ENCODE assay signal across 12 cellular contexts in the genomic region with DNA sequence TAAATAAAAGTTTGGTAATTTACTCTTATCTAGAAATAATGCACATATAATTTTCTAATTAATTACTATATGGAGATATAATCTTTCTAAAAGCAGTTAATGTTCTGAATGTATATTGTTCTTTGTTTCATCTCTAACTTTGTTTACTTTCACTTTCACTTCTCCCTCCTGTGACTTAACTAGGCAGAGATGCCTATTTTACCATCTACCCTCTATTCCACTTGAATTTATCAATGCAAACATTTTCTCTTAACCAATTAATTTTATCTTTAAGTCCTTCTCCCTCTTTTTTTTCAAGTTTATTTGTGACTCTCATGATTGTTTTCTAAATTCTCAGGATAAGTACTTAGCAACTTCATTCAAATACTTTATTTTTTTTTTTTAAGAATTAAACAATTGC. TPM values are rescaled to one million over a fixed set of nuclear protein-coding genes. Genes with fewer than 3 reads are reported as not detected.
A peak's percentile ranks its signal among the peaks of the same experiment; 100 is the strongest.
DNase-seq lines count a peak whose midpoint lies in the region; ATAC-seq, FAIRE-seq and TF ChIP-seq lines count a peak whose summit lies in the region.
"Had no signal": no experiment of that assay in that cellular context is flagged by ENCODE, and none has a peak within 500 bp of the region (broad histone marks: within the 10 kb centered on the region; RNA-seq: fewer than 3 reads in every experiment).

No MANE protein-coding gene starts in this region.

- H3K4me2 ChIP-seq in endothelial cell of umbilical vein (ENCODE audit: insufficient read depth, low read length): peak overlapping the region; percentile 88

- H3K79me2 ChIP-seq in endothelial cell of umbilical vein (ENCODE audit: control insufficient read depth, insufficient read depth, low read length): no peaks in the 10 kb centered on the region

- H3K9ac ChIP-seq in endothelial cell of umbilical vein (replicated peaks; ENCODE audit: extremely low read depth, insufficient read depth, low read length): no peak overlapping the region

- no TSS peak for BruUV-seq in MCF 10A (replicated peaks; lab: Mats Ljungman, UMichigan)
- BruUV-seq in endothelial cell of umbilical vein (replicated peaks; lab: Mats Ljungman, UMichigan): no TSS peak

- CTCF ChIA-PET in MCF 10A (lab: Yijun Ruan, JAX) (interaction anchor here (0.6 to 1.2 kb wide), 4 partner anchors 16 to 186 kb away, joined by 3 to 5 read pairs (median 3); no protein-coding TSS in a partner anchor), endothelial cell of umbilical vein (lab: Charles Lee) (interaction anchor here (0.8 to 2.4 kb wide), 4 partner anchors 16 to 236 kb away, joined by 3 to 11 read pairs (median 6); no protein-coding TSS in a partner anchor)

- no peak for DNase-seq in MCF 10A (ENCODE audit: unreplicated experiment)
- no peak for DNase-seq in breast epithelium (ENCODE audit: low spot score in 2 of 2)
- DNase-seq in RCC 7860 (ENCODE audit: low spot score): peak; percentile 12
- peak; percentile 61 for DNase-seq in endothelial cell of umbilical vein (ENCODE audit: low read depth, low spot score)
- no peak for DNase-seq in upper lobe of right lung
- DNase-seq in NCI-H82 treated with DMSO at 0.1 percent for 48 hours (lab: John Stamatoyannopoulos, UW; ENCODE audit: unreplicated experiment): no peak
- DNase-seq in COR-L47 (lab: John Stamatoyannopoulos, UW): no peak
- DNase-seq in activated gamma-delta T cell treated with Interleukin-2 at 50 U/mL for 16 hours: no peak
- DNase-seq: C1 segment of cervical spinal cord; NCI-H526 treated with DMSO at 0.1 percent for 48 hours; stimulated activated CD4-positive, alpha-beta T cell treated with anti-CD3 and anti-CD28 coated beads, Interleukin-1b, Interleukin-23, amount 100 ng/mL, for 48 hours; T1000 had no signal

- H3K4me1 Mint-ChIP-seq in MCF 10A (ENCODE audit: insufficient read depth, unreplicated experiment): peaks cover 27% of the 10 kb centered on the region

- dilution Hi-C loops in endothelial cell of umbilical vein (cut with MboI; ENCODE audit: extremely low pct_ligation_motif_present, low sequenced_read_pairs): no loop called here

- H3K36me3 ChIP-seq in breast epithelium: no peaks in the 10 kb centered on the region
- no peaks in the 10 kb centered on the region for H3K36me3 ChIP-seq in endothelial cell of umbilical vein (ENCODE audit: control insufficient read depth in 2 of 2, extremely low read depth in 1 of 2, insufficient read depth in 2 of 2, low read length in 2 of 2)
- H3K36me3 ChIP-seq in upper lobe of right lung: no peaks in the 10 kb centered on the region

- no peaks in the 10 kb centered on the region for H4K20me1 ChIP-seq in endothelial cell of umbilical vein (replicated peaks; ENCODE audit: control insufficient read depth, extremely low read depth, insufficient read depth, low read length)

- peak overlapping the region; percentile 13 for H3K4me3 Mint-ChIP-seq in MCF 10A (ENCODE audit: unreplicated experiment)

- no peaks in the 10 kb centered on the region for H3K9me3 ChIP-seq in breast epithelium
- no peaks in the 10 kb centered on the region for H3K9me3 ChIP-seq in endothelial cell of umbilical vein (replicated peaks; ENCODE audit: control insufficient read depth, insufficient read depth, low read length)
- no peaks in the 10 kb centered on the region for H3K9me3 ChIP-seq in upper lobe of right lung

- no peaks in the 10 kb centered on the region for H3K27me3 Mint-ChIP-seq in MCF 10A (ENCODE audit: insufficient read depth, unreplicated experiment)

- TF ChIP-seq POLR2A in breast epithelium (IDR thresholded peaks at IDR 0.05) (no peak), endothelial cell of umbilical vein (IDR thresholded peaks at IDR 0.05; ENCODE audit: low read depth, low read length) (no peak)

- FAIRE-seq in RCC 7860 (lab: Jason Lieb, UNC) (peak; percentile 82), endothelial cell of umbilical vein (lab: Jason Lieb, UNC) (no peak)

- intact Hi-C loops in MCF 10A (cut with micrococcal nuclease) (loop anchor here (5.0 kb wide), 1 partner anchor 41 kb away; no protein-coding TSS in a partner anchor), breast epithelium (cut with DNase I; ENCODE audit: low total_unique reads) (no loop called here), endothelial cell of umbilical vein (cut with micrococcal nuclease) (loop anchor here (5.0 kb wide), 2 partner anchors 46 to 81 kb away; no protein-coding TSS in a partner anchor), upper lobe of right lung (cut with DNase I) (no loop called here)

- TF ChIP-seq CTCF in MCF 10A (IDR thresholded peaks at IDR 0.05; ENCODE audit: unreplicated experiment): no peak
- TF ChIP-seq CTCF in breast epithelium (IDR thresholded peaks at IDR 0.05): no peak
- TF ChIP-seq CTCF in endothelial cell of umbilical vein (IDR thresholded peaks at IDR 0.05; ENCODE audit: extremely low read depth in 1 of 2, insufficient read depth in 1 of 2, low read depth in 1 of 2, low read length in 2 of 2): no peak
- no peak for TF ChIP-seq CTCF in upper lobe of right lung (IDR thresholded peaks at IDR 0.05)

- no peaks in the 10 kb centered on the region for H3K9me1 ChIP-seq in endothelial cell of umbilical vein (replicated peaks; ENCODE audit: control insufficient read depth, extremely low read depth, insufficient read depth, low read length)

- H3K4me1 ChIP-seq in breast epithelium: no peaks in the 10 kb centered on the region
- peaks cover 18% of the 10 kb centered on the region for H3K4me1 ChIP-seq in endothelial cell of umbilical vein (ENCODE audit: control insufficient read depth, extremely low read depth, insufficient read depth, low read length)
- H3K4me1 ChIP-seq in upper lobe of right lung: peaks cover 2% of the 10 kb centered on the region

- H3K36me3 Mint-ChIP-seq in MCF 10A (ENCODE audit: insufficient read depth, unreplicated experiment): no peaks in the 10 kb centered on the region

- H3K4me3 ChIP-seq in breast epithelium (no peak overlapping the region), endothelial cell of umbilical vein (replicated peaks in 1 of 3; ENCODE audit: insufficient read depth in 1 of 3, low read depth in 1 of 3, low read length in 3 of 3) (peak overlapping the region in 1 of 3 experiments; percentile 44), upper lobe of right lung (peak overlapping the region; percentile 28)

- no peaks in the 10 kb centered on the region for H3K9me3 Mint-ChIP-seq in MCF 10A (ENCODE audit: unreplicated experiment)

- POLR2A ChIA-PET in MCF 10A (lab: Yijun Ruan, JAX): interaction anchor here (0.7 to 2.1 kb wide), 2 partner anchors 185 to 268 kb away, joined by 3 to 4 read pairs; no protein-coding TSS in a partner anchor
- POLR2A ChIA-PET in endothelial cell of umbilical vein (lab: Charles Lee): no interaction called here

- no peak overlapping the region for H3K27ac Mint-ChIP-seq in MCF 10A (ENCODE audit: low read depth, unreplicated experiment)

- peak overlapping the region; percentile 9 for H2AFZ ChIP-seq in endothelial cell of umbilical vein (ENCODE audit: low read depth, low read length)

- ATAC-seq in upper lobe of right lung: no peak

- no peaks in the 10 kb centered on the region for H3K27me3 ChIP-seq in breast epithelium
- H3K27me3 ChIP-seq in endothelial cell of umbilical vein (ENCODE audit: control insufficient read depth in 2 of 2, insufficient read depth in 2 of 2, low read length in 2 of 2): no peaks in the 10 kb centered on the region
- no peaks in the 10 kb centered on the region for H3K27me3 ChIP-seq in upper lobe of right lung

- H3K27ac ChIP-seq in breast epithelium (no peak overlapping the region), endothelial cell of umbilical vein (ENCODE audit: insufficient read depth, low read depth, low read length) (peak overlapping the region; percentile 12), upper lobe of right lung (no peak overlapping the region)

TF ChIP-seq in endothelial cell of umbilical vein, 7 proteins besides CTCF, POLR2A, EP300 and RAD21:
- TF ChIP-seq, protein P1, sequence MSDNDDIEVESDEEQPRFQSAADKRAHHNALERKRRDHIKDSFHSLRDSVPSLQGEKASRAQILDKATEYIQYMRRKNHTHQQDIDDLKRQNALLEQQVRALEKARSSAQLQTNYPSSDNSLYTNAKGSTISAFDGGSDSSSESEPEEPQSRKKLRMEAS (IDR thresholded peaks at IDR 0.05; ENCODE audit: insufficient read depth, insufficient read length): no peak
- TF ChIP-seq EZH2 (IDR thresholded peaks at IDR 0.05; ENCODE audit: borderline replicate concordance, low read depth, low read length, severe bottlenecking) (no peak), JUN (IDR thresholded peaks at IDR 0.05; ENCODE audit: borderline replicate concordance, insufficient read depth, insufficient read length, low read depth) (no peak), MYC (IDR thresholded peaks at IDR 0.05; ENCODE audit: low read depth, low read length) (no peak), FOS (IDR thresholded peaks at IDR 0.05; ENCODE audit: borderline replicate concordance, insufficient read depth, low read length) (no peak), GATA2 (IDR thresholded peaks at IDR 0.05; ENCODE audit: insufficient read depth, insufficient read length, low read depth, low read length) (no peak), POLR2AphosphoS5 (IDR thresholded peaks at IDR 0.05; ENCODE audit: insufficient read depth, low read depth, low read length) (no peak)

RNA-seq across cellular contexts. Expression of a gene that starts 55.1 kb away (rescaled TPM):
- total RNA-seq in MCF 10A (2022) (10.0 and 25.6 TPM in 2 replicates), breast epithelium (10 to 100 TPM in 2 of 3 donors, 1 to 10 TPM in 1; 6.3 to 27.8 (median 12.1) TPM), endothelial cell of umbilical vein (44.0 and 55.1 TPM in 2 replicates), upper lobe of right lung (46.5 TPM)
- 27.9 and 32.2 TPM in 2 replicates for polyA plus RNA-seq in endothelial cell of umbilical vein
- polyA plus RNA-seq in endothelial cell of umbilical vein (2011; cell fraction: cytosol; rRNA removed): 40.5 and 47.5 TPM in 2 replicates
- 145 and 226 TPM in 2 replicates for polyA plus RNA-seq in endothelial cell of umbilical vein (2011; cell fraction: nucleus; rRNA removed)
- 465 and 806 TPM in 2 replicates for polyA plus RNA-seq in endothelial cell of umbilical vein (2012)
- 62.5 and 92.4 TPM in 2 replicates for polyA minus RNA-seq in endothelial cell of umbilical vein
- polyA minus RNA-seq in endothelial cell of umbilical vein (2011; cell fraction: cytosol; rRNA and poly(A)+ RNA removed): 0.31 TPM
- polyA minus RNA-seq in endothelial cell of umbilical vein (2011; cell fraction: nucleus; rRNA and poly(A)+ RNA removed): 98.2 and 183 TPM in 2 replicates

Comparison
In these comparisons a context has a peak if more than half of its experiments do, and no peak if none do; other contexts are left out.
1. intact Hi-C loops: an anchor here in MCF 10A (5.0 kb wide) and endothelial cell of umbilical vein (5.0 kb wide); none called in breast epithelium and upper lobe of right lung.
2. DNase-seq: peak in RCC 7860 (single experiment) and endothelial cell of umbilical vein (single experiment); none in MCF 10A (single experiment), breast epithelium (0 of 2), upper lobe of right lung (single experiment), NCI-H82 treated with DMSO at 0.1 percent for 48 hours (single experiment), COR-L47 (single experiment) and activated gamma-delta T cell treated with Interleukin-2 at 50 U/mL for 16 hours (single experiment).